In genomic region chrX:45767021-45767491, GRCh38 we compare ENCODE assay signal across 8 cellular contexts.
DNase-seq lines count a peak whose midpoint lies in the region; TF ChIP-seq lines count a peak whose summit lies in the region.

No MANE protein-coding gene starts in this region.

- DNase-seq in GM13976 (ENCODE audit: low spot score): peak; percentile 21
- DNase-seq in NCI-H2196 (lab: John Stamatoyannopoulos, UW; ENCODE audit: unreplicated experiment): no peak
- no peak for DNase-seq in NCI-H446 treated with DMSO at 0.1 percent for 48 hours (lab: John Stamatoyannopoulos, UW)
- no peak for DNase-seq in NCI-H187 (lab: John Stamatoyannopoulos, UW)
- DNase-seq in middle frontal gyrus (ENCODE audit: extremely low spot score, low spot score): no peak

- no peak for TF ChIP-seq CTCF in GM13976 (IDR thresholded peaks at IDR 0.05; ENCODE audit: borderline replicate concordance, control extremely low read depth, extremely low read depth, insufficient read depth, missing control alignments)
- no peak for TF ChIP-seq CTCF in OCI-LY3 (IDR thresholded peaks at IDR 0.05; ENCODE audit: low read depth, low read length)

- H3K4me3 ChIP-seq in OCI-LY3 (ENCODE audit: low read length) (peak overlapping the region; percentile 88), ectodermal cell (ENCODE audit: insufficient read depth, low read depth, low read length) (no peak overlapping the region), rectal smooth muscle tissue (ENCODE audit: low read length) (peak overlapping the region; percentile 33)

- H3K36me3 ChIP-seq in OCI-LY3 (replicated peaks; ENCODE audit: low read depth, low read length) (peaks cover 22% of the 10 kb centered on the region), ectodermal cell (ENCODE audit: control insufficient read depth, insufficient read depth, low read length) (no peaks in the 10 kb centered on the region), rectal smooth muscle tissue (ENCODE audit: control insufficient read depth, insufficient read depth, low read length) (no peaks in the 10 kb centered on the region)

- H3K9me3 ChIP-seq in OCI-LY3 (ENCODE audit: insufficient read depth, low read length) (no peaks in the 10 kb centered on the region), ectodermal cell (ENCODE audit: control insufficient read depth, low read length) (no peaks in the 10 kb centered on the region)

- H2AFZ ChIP-seq in OCI-LY3 (ENCODE audit: low read depth, low read length): no peak overlapping the region

- H3K4me1 ChIP-seq in OCI-LY3 (ENCODE audit: low read length) (peaks cover 48% of the 10 kb centered on the region), ectodermal cell (ENCODE audit: control insufficient read depth, insufficient read depth, low read length) (peaks cover 5% of the 10 kb centered on the region), rectal smooth muscle tissue (ENCODE audit: control insufficient read depth, insufficient read depth, low read length) (no peaks in the 10 kb centered on the region)

- 48% methylated on average over 3 of the region's 3 CpGs; no CpG with 5 or more reads in 1 of the 2 experiments for WGBS in ectodermal cell, 2 experiments

- in situ Hi-C loops in GM13976 (cut with MboI; ENCODE audit: low sequenced_read_pairs, unreplicated experiment): no loop called here

- H3K9ac ChIP-seq in OCI-LY3 (ENCODE audit: low read length) (peak overlapping the region; percentile 83), rectal smooth muscle tissue (ENCODE audit: low read length) (no peak overlapping the region)

- H3K27me3 ChIP-seq in OCI-LY3 (ENCODE audit: low read depth, low read length) (no peaks in the 10 kb centered on the region), ectodermal cell (ENCODE audit: control insufficient read depth, insufficient read depth, low read length, poor library complexity, severe bottlenecking) (no peaks in the 10 kb centered on the region), rectal smooth muscle tissue (ENCODE audit: control insufficient read depth, insufficient read depth, low read length) (no peaks in the 10 kb centered on the region)

- H3K79me2 ChIP-seq in OCI-LY3 (ENCODE audit: low read length): peaks cover 94% of the 10 kb centered on the region

- H3K27ac ChIP-seq in OCI-LY3 (ENCODE audit: low read length) (peak overlapping the region; percentile 96), ectodermal cell (ENCODE audit: insufficient read depth, low read depth, low read length, poor library complexity, severe bottlenecking) (peak overlapping the region; percentile 8), rectal smooth muscle tissue (ENCODE audit: low read depth, low read length) (no peak overlapping the region)

- no peaks in the 10 kb centered on the region; the same call in 1 of the 2 replicates for H4K20me1 ChIP-seq in OCI-LY3 (ENCODE audit: insufficient read depth, low read length)

- H3K4me2 ChIP-seq in OCI-LY3 (ENCODE audit: low read length): peak overlapping the region; percentile 97
